ENCODE assay signal across 12 cellular contexts in genomic region chr7:55060690-55061414, GRCh38. TPM values are rescaled to one million over a fixed set of nuclear protein-coding genes. Genes with fewer than 3 reads are reported as not detected.
DNase-seq lines count a peak whose midpoint lies in the region; ATAC-seq and TF ChIP-seq lines count a peak whose summit lies in the region.
"Had no signal": no experiment of that assay in that cellular context is flagged by ENCODE, and none has a peak within 500 bp of the region (broad histone marks: within the 10 kb centered on the region; RNA-seq: fewer than 3 reads in every experiment).

No MANE protein-coding gene starts in this region.

- H4K20me1 ChIP-seq in IMR-90 (ENCODE audit: insufficient read depth, low read length): peaks cover under 1% of the 10 kb centered on the region; the same call in 1 of the 2 replicates

- peak overlapping the region; percentile 8 for H2AK9ac ChIP-seq in IMR-90 (replicated peaks; ENCODE audit: low read depth, low read length, poor library complexity)

- peak overlapping the region; percentile 97 for H2BK5ac ChIP-seq in IMR-90 (ENCODE audit: low read depth, low read length, poor library complexity, severe bottlenecking)

- H3K27ac ChIP-seq in IMR-90 (ENCODE audit: insufficient read depth, low read length): peak overlapping the region; percentile 53
- peak overlapping the region; percentile 39 for H3K27ac ChIP-seq in adipose tissue (ENCODE audit: low read depth, low read length)
- H3K27ac ChIP-seq in right cardiac atrium (ENCODE audit: low read length): no peak overlapping the region
- H3K27ac ChIP-seq in subcutaneous abdominal adipose tissue (ENCODE audit: low read depth, low read length): peak overlapping the region; percentile 89

- H4K91ac ChIP-seq in IMR-90 (ENCODE audit: insufficient read depth, low read depth, low read length): peak overlapping the region; percentile 73

- peak overlapping the region; percentile 67 for H3K14ac ChIP-seq in IMR-90 (replicated peaks; ENCODE audit: low read depth, low read length)

- dilution Hi-C loops in IMR-90 (cut with HindIII; ENCODE audit: low sequenced_read_pairs, unreplicated experiment): no loop called here

- no peak overlapping the region for H2AFZ ChIP-seq in IMR-90 (replicated peaks; ENCODE audit: low read length, poor library complexity)

- peak overlapping the region; percentile 60 for H4K5ac ChIP-seq in IMR-90 (ENCODE audit: low read depth, low read length)

- H3K27me3 ChIP-seq in IMR-90 (ENCODE audit: control insufficient read depth, insufficient read depth, low read length): no peaks in the 10 kb centered on the region
- no peaks in the 10 kb centered on the region for H3K27me3 ChIP-seq in right cardiac atrium (ENCODE audit: control insufficient read depth, insufficient read depth)
- no peaks in the 10 kb centered on the region for H3K27me3 ChIP-seq in subcutaneous abdominal adipose tissue (ENCODE audit: control insufficient read depth in 5 of 5, insufficient read depth in 4 of 5, low read length in 5 of 5)

- H3K9ac ChIP-seq in IMR-90 (ENCODE audit: low read depth, low read length): no peak overlapping the region; the same call in 1 of the 2 replicates
- peak overlapping the region in 2 of 5 donors; percentile 27 to 53 for H3K9ac ChIP-seq in subcutaneous abdominal adipose tissue (ENCODE audit: low read length in 5 of 5)

- H3K18ac ChIP-seq in IMR-90 (ENCODE audit: low read depth, low read length): peak overlapping the region; percentile 55

- H3K4me2 ChIP-seq in IMR-90 (ENCODE audit: low read depth, low read length): peak overlapping the region; percentile 3; the same call in 1 of the 2 replicates

- peak; percentile 78 for DNase-seq in IMR-90
- DNase-seq in right cardiac atrium: peak in 1 of 3 donors; percentile 55
- DNase-seq in posterior cingulate gyrus: no peak
- no peak for DNase-seq in SKM-1 treated with dmso at 0.1 percent for 144 hours (lab: John Stamatoyannopoulos, UW; ENCODE audit: unreplicated experiment)
- no peak for DNase-seq in HuH-7.5 (ENCODE audit: low spot score)
- DNase-seq: DMS 273 treated with DMSO at 0.1 percent for 48 hours; NCI-H526; stimulated activated CD4-positive, alpha-beta T cell treated with anti-CD3 and anti-CD28 coated beads, Interleukin-2, amount 100 ng/mL, for 48 hours; stimulated activated naive CD4-positive, alpha-beta T cell treated with Interleukin-2 at 50 U/mL for 16 hours had no signal

- peak overlapping the region; percentile 52; the same call in 2 of the 3 replicates for H2BK15ac ChIP-seq in IMR-90 (ENCODE audit: low read depth, low read length)

- no peak for TF ChIP-seq POLR2A in IMR-90 (IDR thresholded peaks at IDR 0.05; ENCODE audit: low read depth, low read length)

- H2BK20ac ChIP-seq in IMR-90 (ENCODE audit: low read depth, low read length): peak overlapping the region; percentile 50

- peak overlapping the region; percentile 48 for H2BK120ac ChIP-seq in IMR-90 (ENCODE audit: low read depth, low read length)

- no peak for ATAC-seq in IMR-90 (ENCODE audit: low read depth)
- peak; percentile 13 to 28 for ATAC-seq in right cardiac atrium
- no peak for ATAC-seq in HG03457 (IDR thresholded peaks at IDR 0.05; ENCODE audit: unreplicated experiment)

- POLR2A ChIA-PET in IMR-90 (lab: Charles Lee; ENCODE audit: unreplicated experiment): no interaction called here

- TF ChIP-seq CTCF in IMR-90 (conservative IDR thresholded peaks at IDR 0.05; ENCODE audit: low read depth, low read length): no peak

- intact Hi-C loops in IMR-90 (cut with micrococcal nuclease) (no loop called here), right cardiac atrium (cut with DNase I) (no loop called here), posterior cingulate gyrus (cut with DNase I) (no loop called here)

- H3K9me3 ChIP-seq in IMR-90 (ENCODE audit: control insufficient read depth, insufficient read depth, low read length) (no peaks in the 10 kb centered on the region), right cardiac atrium (ENCODE audit: control insufficient read depth, low read length) (no peaks in the 10 kb centered on the region), subcutaneous abdominal adipose tissue (ENCODE audit: control insufficient read depth in 5 of 5, low read length in 5 of 5) (no peaks in the 10 kb centered on the region)

- WGBS in IMR-90 (ENCODE audit: extremely low coverage in 2 of 2, insufficient read length in 1 of 2), 2 experiments: 100% methylated on average over 2 of the region's 10 CpGs; no CpG with 5 or more reads in 1 of the 2 experiments
- 70 to 78% (median 73%) methylated on average over 10 of the region's 10 CpGs for WGBS in adipose tissue, 3 donors
- WGBS in right cardiac atrium: 62% methylated on average over 10 of the region's 10 CpGs

- H3K4me3 ChIP-seq in IMR-90 (ENCODE audit: insufficient read depth, low read depth, low read length) (no peak overlapping the region), right cardiac atrium (ENCODE audit: low read length) (no peak overlapping the region), subcutaneous abdominal adipose tissue (ENCODE audit: low read depth in 1 of 5, low read length in 5 of 5) (no peak overlapping the region)

- in situ Hi-C loops in IMR-90 (cut with MboI; ENCODE audit: low sequenced_read_pairs): no loop called here

- no TSS peak for BruUV-seq in IMR-90 (replicated peaks; lab: Mats Ljungman, UMichigan)

- H3K56ac ChIP-seq in IMR-90 (ENCODE audit: extremely low read depth, insufficient read depth, low read length): peak overlapping the region; percentile 48

- peak overlapping the region; percentile 37 to 79 for H4K8ac ChIP-seq in IMR-90 (ENCODE audit: low read depth in 2 of 2, low read length in 2 of 2)

- H3K4me1 ChIP-seq in IMR-90 (ENCODE audit: control insufficient read depth, insufficient read depth, low read length) (peaks cover 38% of the 10 kb centered on the region), right cardiac atrium (ENCODE audit: control insufficient read depth, insufficient read depth, low read length) (peaks cover 10% of the 10 kb centered on the region), subcutaneous abdominal adipose tissue (ENCODE audit: control insufficient read depth in 5 of 5, insufficient read depth in 5 of 5, low read length in 5 of 5) (peaks cover 9 to 56% (median 46%) of the 10 kb centered on the region in 5 donors)

- peaks cover 24% of the 10 kb centered on the region for H3K9me1 ChIP-seq in IMR-90 (ENCODE audit: insufficient read depth, low read length)

- no peak for TF ChIP-seq RAD21 in IMR-90 (IDR thresholded peaks at IDR 0.05; ENCODE audit: low read length)

- H3K36me3 ChIP-seq in IMR-90 (ENCODE audit: control insufficient read depth, insufficient read depth, low read length) (peaks cover 3% of the 10 kb centered on the region; the same call in 1 of the 2 replicates), subcutaneous abdominal adipose tissue (ENCODE audit: control insufficient read depth in 5 of 5, insufficient read depth in 5 of 5, low read length in 5 of 5) (no peaks in the 10 kb centered on the region)

- H3K4ac ChIP-seq in IMR-90 (ENCODE audit: low read depth, low read length): peak overlapping the region; percentile 74

- CTCF ChIA-PET in IMR-90 (lab: Yijun Ruan, JAX): interaction anchor here (1.1 kb wide), 1 partner anchor 9 kb away, joined by 4 read pairs; no protein-coding TSS in a partner anchor

- H2AK5ac ChIP-seq in IMR-90 (ENCODE audit: low read depth, low read length): peak overlapping the region; percentile 33; the same call in 1 of the 2 replicates

- peaks cover 29 to 65% of the 10 kb centered on the region in 2 experiments for H3K79me1 ChIP-seq in IMR-90 (ENCODE audit: low read depth in 1 of 2, low read length in 2 of 2)

- peak overlapping the region; percentile 66 for H3K23ac ChIP-seq in IMR-90 (ENCODE audit: low read depth, low read length)

TF ChIP-seq in IMR-90, 13 proteins besides CTCF, POLR2A, EP300 and RAD21:
- no peak for TF ChIP-seq ELK1 (IDR thresholded peaks at IDR 0.05; ENCODE audit: borderline replicate concordance, low read depth, low read length)
- TF ChIP-seq CEBPB (IDR thresholded peaks at IDR 0.05; ENCODE audit: low read depth, low read length): peak; percentile 78
- no peak for TF ChIP-seq MXI1 (IDR thresholded peaks at IDR 0.05; ENCODE audit: borderline replicate concordance, low read depth, low read length)
TF ChIP-seq in IMR-90: peak in this region for 1.

RNA-seq across cellular contexts. Expression of gene EGFR, which starts 42.0 kb away (rescaled TPM):
- total RNA-seq in IMR-90 (2012; rRNA removed) (60.4 and 63.9 TPM in 2 replicates), right cardiac atrium (10 to 100 TPM; 13.3 to 21.8 (median 15.2) TPM)
- polyA plus RNA-seq in IMR-90 (2012; rRNA removed) (36.9 and 37.8 TPM in 2 replicates), adipose tissue (10 to 100 TPM; 12.6 to 24.4 (median 13.6) TPM), right cardiac atrium (4.2 TPM)
- 24.8 and 27.5 TPM in 2 replicates for polyA plus RNA-seq in IMR-90 (2012; cell fraction: cytosol; rRNA removed)
- polyA plus RNA-seq in IMR-90 (2012; cell fraction: nucleus; rRNA removed; ENCODE audit: low replicate concordance): 66.1 and 93.0 TPM in 2 replicates

Comparison
In these comparisons a context has a peak if more than half of its experiments do, and no peak if none do; other contexts are left out.
1. ATAC-seq: peak in right cardiac atrium (2 of 2); none in IMR-90 (single experiment) and HG03457 (single experiment).